ENCODE assay signal across 9 cellular contexts in the genomic region with DNA sequence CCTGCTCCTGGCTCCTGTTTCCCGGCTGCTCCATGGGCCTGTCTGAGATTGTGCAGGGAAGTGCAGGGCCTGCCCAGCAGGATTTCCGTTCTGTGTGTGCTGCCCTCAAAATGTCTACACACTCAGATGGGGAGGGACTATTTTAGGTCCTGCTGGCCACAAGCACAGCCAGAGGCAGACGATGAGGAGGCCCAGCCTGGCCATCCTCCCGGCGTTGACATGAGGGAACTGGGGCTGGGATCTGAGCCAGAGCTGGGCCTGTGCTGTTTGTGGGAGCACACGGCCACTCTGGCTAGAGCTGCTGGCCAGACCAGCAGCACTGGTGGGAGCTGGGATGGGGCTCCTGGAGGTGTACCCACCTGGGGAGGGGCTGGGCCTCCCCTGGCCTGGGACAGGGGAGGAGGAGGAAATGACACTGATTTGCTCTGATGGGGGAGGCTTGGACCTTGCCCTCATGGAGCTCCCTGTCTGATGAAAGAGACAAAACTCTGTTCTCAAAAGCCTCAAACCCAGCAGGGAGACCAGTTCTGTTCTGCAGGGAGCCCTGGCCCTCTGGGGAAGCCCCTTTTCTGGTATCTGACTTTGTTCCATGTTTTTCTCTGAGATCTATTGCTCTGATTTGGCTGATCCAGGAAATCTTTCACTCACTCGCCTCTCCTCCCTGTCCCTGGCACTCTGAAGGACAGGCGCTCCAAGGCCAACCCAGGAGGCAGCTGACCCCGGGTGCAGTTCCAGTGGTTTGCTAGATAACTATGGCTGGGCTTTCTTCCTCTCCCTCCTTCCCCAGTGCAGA.
DNase-seq lines count a peak whose midpoint lies in the region; ATAC-seq, FAIRE-seq and TF ChIP-seq lines count a peak whose summit lies in the region.
"Had no signal": no experiment of that assay in that cellular context is flagged by ENCODE, and none has a peak within 500 bp of the region (broad histone marks: within the 10 kb centered on the region; RNA-seq: fewer than 3 reads in every experiment).

No MANE protein-coding gene starts in this region.

- no peak overlapping the region for H3K4me3 ChIP-seq in small intestine (ENCODE audit: low read depth in 1 of 2, low read length in 2 of 2)

- H3K9me3 ChIP-seq in small intestine (ENCODE audit: control insufficient read depth, low read depth) = no peaks in the 10 kb centered on the region

- TF ChIP-seq CTCF in chondrocyte (IDR thresholded peaks at IDR 0.05) = no peak

- peaks cover 18% of the 10 kb centered on the region for H3K4me1 Mint-ChIP-seq in chondrocyte (ENCODE audit: low read depth)
- H3K4me1 Mint-ChIP-seq in naive thymus-derived CD8-positive, alpha-beta T cell = no peaks in the 10 kb centered on the region

- H3K36me3 Mint-ChIP-seq in chondrocyte (ENCODE audit: low read depth) = peaks cover 6% of the 10 kb centered on the region
- no peaks in the 10 kb centered on the region for H3K36me3 Mint-ChIP-seq in naive thymus-derived CD8-positive, alpha-beta T cell

- H3K27me3 Mint-ChIP-seq in chondrocyte (ENCODE audit: low read depth) = no peaks in the 10 kb centered on the region
- H3K27me3 Mint-ChIP-seq in naive thymus-derived CD8-positive, alpha-beta T cell = peaks cover 3 to 17% (median 10%) of the 10 kb centered on the region in 5 donors

- no peak for FAIRE-seq in small intestine (lab: Jason Lieb, UNC)

- peaks cover 2 to 8% of the 10 kb centered on the region in 2 donors for H3K4me1 ChIP-seq in small intestine (ENCODE audit: control insufficient read depth in 2 of 2, insufficient read depth in 1 of 2, low read depth in 1 of 2, low read length in 1 of 2)

- POLR2A ChIA-PET in naive thymus-derived CD8-positive, alpha-beta T cell (lab: Charles Lee) = no interaction called here

- peak overlapping the region; percentile 15 for H3K27ac Mint-ChIP-seq in chondrocyte (ENCODE audit: unreplicated experiment)
- H3K27ac Mint-ChIP-seq in naive thymus-derived CD8-positive, alpha-beta T cell = peak overlapping the region in 1 of 10 donors; percentile 18
- H3K27ac Mint-ChIP-seq: activated naive CD4-positive, alpha-beta T cell treated with anti-CD3 and anti-CD28 coated beads for 36 hours had no signal

- no peaks in the 10 kb centered on the region for H3K36me3 ChIP-seq in small intestine (ENCODE audit: control insufficient read depth in 2 of 2, insufficient read depth in 2 of 2, low read length in 2 of 2)

- H3K27me3 ChIP-seq in small intestine (ENCODE audit: control insufficient read depth in 2 of 2, insufficient read depth in 2 of 2, low read length in 2 of 2) = no peaks in the 10 kb centered on the region

- WGBS in small intestine, 3 donors = 50 to 64% (median 52%) methylated on average over 9 of the region's 9 CpGs

- H3K27ac ChIP-seq in small intestine (ENCODE audit: low read depth in 1 of 2, low read length in 1 of 2) = peak overlapping the region in 1 of 2 donors; percentile 47

- H3K4me3 Mint-ChIP-seq in chondrocyte (ENCODE audit: unreplicated experiment) = no peak overlapping the region
- H3K4me3 Mint-ChIP-seq in naive thymus-derived CD8-positive, alpha-beta T cell = no peak overlapping the region
- H3K4me3 Mint-ChIP-seq: activated naive CD4-positive, alpha-beta T cell treated with anti-CD3 and anti-CD28 coated beads for 36 hours had no signal

- ATAC-seq in HG03159 (IDR thresholded peaks at IDR 0.05; ENCODE audit: unreplicated experiment) = no peak
- no peak for ATAC-seq in GM19463 (IDR thresholded peaks at IDR 0.05; ENCODE audit: unreplicated experiment)
- no peak for ATAC-seq in naive thymus-derived CD8-positive, alpha-beta T cell
- no peak for ATAC-seq in GM19395 (IDR thresholded peaks at IDR 0.05; ENCODE audit: unreplicated experiment)

- DNase-seq in HCEC 1CT (peak; percentile 4), chondrocyte (ENCODE audit: low spot score) (peak; percentile 81), islet precursor cell (peak; percentile 47), small intestine (peak; percentile 25)
- DNase-seq in naive thymus-derived CD8-positive, alpha-beta T cell = no peak
- DNase-seq: activated naive CD4-positive, alpha-beta T cell treated with anti-CD3 and anti-CD28 coated beads for 36 hours had no signal

- no peaks in the 10 kb centered on the region for H3K9me3 Mint-ChIP-seq in chondrocyte (ENCODE audit: low read depth)
- H3K9me3 Mint-ChIP-seq in naive thymus-derived CD8-positive, alpha-beta T cell = no peaks in the 10 kb centered on the region
- H3K9me3 Mint-ChIP-seq: activated naive CD4-positive, alpha-beta T cell treated with anti-CD3 and anti-CD28 coated beads for 36 hours had no signal

Comparison
In these comparisons a context has a peak if more than half of its experiments do, and no peak if none do; other contexts are left out.
1. DNase-seq: peak in HCEC 1CT (single experiment), chondrocyte (single experiment), islet precursor cell (single experiment) and small intestine (single experiment); none in naive thymus-derived CD8-positive, alpha-beta T cell (0 of 10).